Comparison of ENCODE assay signal across 8 cellular contexts in the genomic region with DNA sequence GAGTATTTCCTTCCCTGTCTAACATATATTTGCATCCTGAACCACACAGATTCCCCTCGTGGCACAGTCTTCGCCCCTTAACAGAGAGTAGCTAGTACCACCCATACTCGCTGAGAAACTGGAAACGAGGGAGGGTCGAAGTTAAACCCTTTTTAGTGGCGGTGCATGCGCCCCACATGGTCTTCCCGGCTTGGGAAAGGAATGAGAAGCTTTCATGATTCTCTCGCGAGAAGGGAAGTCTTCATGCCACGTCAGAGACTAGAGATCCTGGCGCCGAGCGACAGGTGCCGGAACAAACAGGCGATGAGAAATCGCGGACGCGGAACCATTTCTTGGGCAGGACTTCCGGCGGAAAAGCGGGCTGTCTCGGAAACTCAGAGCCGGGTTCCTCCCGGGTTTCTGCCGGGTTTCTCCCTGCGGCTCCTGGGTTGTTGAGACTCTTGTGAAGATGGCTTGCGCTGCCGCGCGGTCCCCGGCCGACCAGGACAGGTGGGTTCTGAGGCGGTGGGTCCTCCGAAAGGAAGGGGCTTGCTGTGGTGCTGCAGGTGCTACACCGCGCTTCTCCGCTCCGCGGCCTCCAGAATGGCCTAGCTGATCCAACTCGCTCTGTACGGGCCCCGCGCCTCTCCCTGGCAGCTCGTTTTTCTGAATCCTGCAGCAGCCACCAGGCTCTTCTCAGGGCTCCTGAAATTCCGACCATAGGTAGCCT. TPM values are rescaled to one million over a fixed set of nuclear protein-coding genes. Genes with fewer than 3 reads are reported as not detected.
DNase-seq lines count a peak whose midpoint lies in the region; ATAC-seq and TF ChIP-seq lines count a peak whose summit lies in the region.

Gene SRP19, plus strand, starts transcription at position 359 of the 709 bp plus-strand sequence. Its CDS starts 90 bp downstream, at position 449.

- H3K4me3 ChIP-seq in BJ (ENCODE audit: low read depth, low read length) = peak within 1 kb of the TSS; percentile 82
- peak within 1 kb of the TSS; percentile 89 for H3K4me3 ChIP-seq in colonic mucosa

- H3K9me3 ChIP-seq in colonic mucosa = no peaks in the 10 kb centered on the region

- peaks cover 10% of the 10 kb centered on the region for H3K4me1 ChIP-seq in colonic mucosa

- POLR2A ChIA-PET in BJ (lab: Charles Lee) = interaction anchor here (1.4 kb wide), 1 partner anchor 13 kb away, joined by 3 read pairs; no protein-coding TSS in a partner anchor

- TF ChIP-seq CTCF in BJ (IDR thresholded peaks at IDR 0.05; ENCODE audit: insufficient read depth, low read depth, low read length) = no peak
- no peak for TF ChIP-seq CTCF in colonic mucosa (IDR thresholded peaks at IDR 0.05)

- H3K27ac ChIP-seq in colonic mucosa = peak within 1 kb of the TSS; percentile 69
- H3K27ac ChIP-seq in layer of hippocampus (ENCODE audit: low read depth, low read length) = peak within 1 kb of the TSS; percentile 66

- CTCF ChIA-PET in BJ (lab: Yijun Ruan, JAX) = interaction anchor here (1.0 to 1.4 kb wide), 2 partner anchors 9 to 13 kb away, joined by 3 to 6 read pairs; no protein-coding TSS in a partner anchor

- intact Hi-C loops in colonic mucosa (cut with DNase I) = loop anchor here (5.0 kb wide), 2 partner anchors 61 to 154 kb away; partner anchors contain the start of gene REEP5

- peak; percentile 89 for DNase-seq in BJ (ENCODE audit: low read depth)
- peak; percentile 85 for DNase-seq in GM19240 (ENCODE audit: insufficient read length, low spot score)
- peak; percentile 91 to 93 for DNase-seq in NCI-H526 (lab: John Stamatoyannopoulos, UW)
- DNase-seq in activated CD4-positive, alpha-beta T cell treated with anti-CD3 and anti-CD28 coated beads for 48 hours = peak; percentile 94
- DNase-seq in colonic mucosa = peak; percentile 95
- DNase-seq in stimulated activated CD4-positive, alpha-beta T cell treated with anti-CD3 and anti-CD28 coated beads, Interleukin-1b, Interleukin-23, amount 100 ng/mL, for 4 hours (ENCODE audit: low read depth in 2 of 2) = peak; percentile 78 to 80

- H3K36me3 ChIP-seq in BJ (ENCODE audit: control insufficient read depth, insufficient read depth, low read length) = peaks cover 4% of the 10 kb centered on the region
- no peaks in the 10 kb centered on the region for H3K36me3 ChIP-seq in colonic mucosa

- peak; percentile 99 for ATAC-seq in HG03460 (IDR thresholded peaks at IDR 0.05; ENCODE audit: unreplicated experiment)

- H3K27me3 ChIP-seq in BJ (ENCODE audit: control insufficient read depth, insufficient read depth, low read length) (no peaks in the 10 kb centered on the region), colonic mucosa (peaks cover 5% of the 10 kb centered on the region), layer of hippocampus (ENCODE audit: control insufficient read depth, insufficient read depth, low read length) (no peaks in the 10 kb centered on the region)

- peak within 1 kb of the TSS; percentile 83 to 90 for H3K9ac ChIP-seq in colonic mucosa (ENCODE audit: low read depth in 2 of 2, low read length in 2 of 2)

RNA-seq across cellular contexts. Expression of gene SRP19, which starts in this region (rescaled TPM):
- polyA plus RNA-seq in BJ (2011; rRNA removed) = 32.4 and 72.2 TPM in 2 replicates
- polyA minus RNA-seq in BJ (2011; rRNA and poly(A)+ RNA removed) = 5.6 and 9.7 TPM in 2 replicates
- 10 to 100 TPM; 27.0 to 33.2 TPM for total RNA-seq in colonic mucosa

Comparison
In these comparisons a context has a peak if more than half of its experiments do, and no peak if none do; other contexts are left out.
1. Peak in every context shown above with its lines: DNase-seq, ATAC-seq, H3K4me3 ChIP-seq and H3K27ac ChIP-seq.